Comparison of ENCODE assay signal across 26 cellular contexts in genomic region chr9:29311221-29311620, GRCh38.
"Had no signal": no experiment of that assay in that cellular context is flagged by ENCODE, and none has a peak within 500 bp of the region (broad histone marks: within the 10 kb centered on the region; RNA-seq: fewer than 3 reads in every experiment).

No MANE protein-coding gene starts in this region.

- DNase-seq: activated B cell treated with CpG ODN at 0.5 μM for 24 hours; activated CD4-positive, alpha-beta T cell treated with anti-CD3 and anti-CD28 coated beads for 1 hour; activated CD4-positive, alpha-beta T cell treated with anti-CD3 and anti-CD28 coated beads, Interleukin-2, amount 10 ng/mL, durations not matched to agents 24 days and 14 days; activated CD4-positive, alpha-beta T cell treated with anti-CD3 and anti-CD28 coated beads, Interleukin-2, amount 50 U/mL, for 48 hours; activated CD8-positive, alpha-beta memory T cell treated with anti-CD3 and anti-CD28 coated beads, Interleukin-2, amount 50 U/mL, for 4 hours; activated gamma-delta T cell treated with Interleukin-2 at 50 U/mL for 16 hours; activated naive CD4-positive, alpha-beta T cell treated with anti-CD3 and anti-CD28 coated beads, Interleukin-2, amount 10 ng/mL, durations not matched to agents 7 days and 5 days; activated naive CD8-positive, alpha-beta T cell treated with anti-CD3 and anti-CD28 coated beads for 36 hours; activated T-cell treated with anti-CD3 and anti-CD28 coated beads, Interleukin-2, amount 50 U/mL, for 72 hours; caudate nucleus; Karpas-422; MM.1S; NCI-H1105; NCI-H1436; NCI-H1694 treated with DMSO at 0.1 percent for 48 hours; NCI-H2081 treated with DMSO at 0.1 percent for 48 hours; NCI-H446 treated with DMSO at 0.1 percent for 48 hours; NCI-H524 treated with DMSO at 0.1 percent for 48 hours; NCI-H774; Peyer's patch; SHP77 treated with DMSO at 0.1 percent for 48 hours; T-cell; T-helper 2 cell; T1000 had no signal

- FAIRE-seq: K562, TTC549 had no signal

- ATAC-seq: activated T-cell treated with anti-CD3 and anti-CD28 coated beads, Interleukin-2, amount 50 U/mL, for 72 hours; K562; T-cell had no signal
